ENCODE assay signal across 32 cellular contexts in genomic region chr4:84483738-84484137, GRCh38. TPM values are rescaled to one million over a fixed set of nuclear protein-coding genes. Genes with fewer than 3 reads are reported as not detected.
DNase-seq lines count a peak whose midpoint lies in the region; ATAC-seq, FAIRE-seq and TF ChIP-seq lines count a peak whose summit lies in the region.
"Had no signal": no experiment of that assay in that cellular context is flagged by ENCODE, and none has a peak within 500 bp of the region (broad histone marks: within the 10 kb centered on the region; RNA-seq: fewer than 3 reads in every experiment).

No MANE protein-coding gene starts in this region.

- CTCF ChIA-PET in activated CD8-positive, alpha-beta memory T cell treated with anti-CD3 and anti-CD28 coated beads, Interleukin-2, amount 10 ng/mL, durations not matched to agents 7 days and 5 days (lab: Charles Lee) = no interaction called here

- no peak for DNase-seq in activated CD8-positive, alpha-beta memory T cell treated with anti-CD3 and anti-CD28 coated beads, Interleukin-2, amount 10 ng/mL, durations not matched to agents 7 days and 5 days
- DNase-seq in activated CD8-positive, alpha-beta memory T cell treated with anti-CD3 and anti-CD28 coated beads for 24 hours = no peak
- no peak for DNase-seq in endothelial cell (ENCODE audit: low spot score)
- DNase-seq in osteoblast (ENCODE audit: insufficient read length, low spot score, missing footprints) = peak; percentile 53
- no peak for DNase-seq in thoracic aorta (ENCODE audit: low spot score)
- DNase-seq in GM13976 (ENCODE audit: low spot score) = no peak
- no peak for DNase-seq in islet precursor cell
- DNase-seq in urothelium cell line (ENCODE audit: low spot score) = no peak
- DNase-seq: activated CD4-positive, CD25-positive, alpha-beta regulatory T cell; activated CD8-positive, alpha-beta memory T cell treated with anti-CD3 and anti-CD28 coated beads, Interleukin-2, amount 50 U/mL, for 4 hours; amniotic stem cell; Calu3; colonic mucosa; DND-41; effector CD4-positive, alpha-beta T cell; GF-D8; lower lobe of right lung; naive thymus-derived CD8-positive, alpha-beta T cell; NCI-H146; NCI-H774; Peyer's patch; small intestine; stimulated activated naive CD4-positive, alpha-beta T cell treated with Interleukin-2 at 50 U/mL for 16 hours; thyroid gland had no signal

- H2AFZ ChIP-seq in osteoblast (ENCODE audit: low read length) = no peak overlapping the region

- in situ Hi-C loops in GM13976 (cut with MboI; ENCODE audit: low sequenced_read_pairs, unreplicated experiment) = no loop called here

- no peak overlapping the region for H3K4me3 Mint-ChIP-seq in activated CD8-positive, alpha-beta memory T cell treated with anti-CD3 and anti-CD28 coated beads, Interleukin-2, amount 10 ng/mL, durations not matched to agents 7 days and 5 days
- H3K4me3 Mint-ChIP-seq in endothelial cell (ENCODE audit: unreplicated experiment) = peak overlapping the region; percentile 31
- H3K4me3 Mint-ChIP-seq: activated naive CD4-positive, alpha-beta T cell treated with anti-CD3 and anti-CD28 coated beads, Interleukin-2, amount 50 U/mL, for 24 hours had no signal

- H3K4me3 ChIP-seq in osteoblast (ENCODE audit: insufficient read depth, low read length) = no peak overlapping the region
- H3K4me3 ChIP-seq in thoracic aorta = peak overlapping the region; percentile 54

- no peak overlapping the region for H3K4me2 ChIP-seq in osteoblast (ENCODE audit: insufficient read depth, low read length)

- ATAC-seq in activated CD8-positive, alpha-beta memory T cell treated with anti-CD3 and anti-CD28 coated beads, Interleukin-2, amount 10 ng/mL, durations not matched to agents 7 days and 5 days = no peak
- no peak for ATAC-seq in thoracic aorta (ENCODE audit: insufficient number of reproducible peaks, low FRiP score, low read depth)
- ATAC-seq: naive thymus-derived CD8-positive, alpha-beta T cell had no signal

- no peak overlapping the region for H3K27ac ChIP-seq in osteoblast (ENCODE audit: low read depth, low read length)
- no peak overlapping the region for H3K27ac ChIP-seq in thoracic aorta
- H3K27ac ChIP-seq: breast epithelium, colonic mucosa, lower lobe of right lung, Peyer's patch, thyroid gland, vagina had no signal

- no peaks in the 10 kb centered on the region for H3K36me3 ChIP-seq in osteoblast (ENCODE audit: insufficient read depth, low read length)
- H3K36me3 ChIP-seq in thoracic aorta = no peaks in the 10 kb centered on the region
- H3K36me3 ChIP-seq: breast epithelium, colonic mucosa, lower lobe of right lung, Peyer's patch, thyroid gland, vagina had no signal

- H3K4me1 Mint-ChIP-seq in activated CD8-positive, alpha-beta memory T cell treated with anti-CD3 and anti-CD28 coated beads, Interleukin-2, amount 10 ng/mL, durations not matched to agents 7 days and 5 days = peaks cover 7% of the 10 kb centered on the region
- H3K4me1 Mint-ChIP-seq in endothelial cell (ENCODE audit: unreplicated experiment) = peaks cover 26% of the 10 kb centered on the region

- H3K9me3 Mint-ChIP-seq in activated CD8-positive, alpha-beta memory T cell treated with anti-CD3 and anti-CD28 coated beads, Interleukin-2, amount 10 ng/mL, durations not matched to agents 7 days and 5 days (ENCODE audit: low read depth) = peaks cover 2% of the 10 kb centered on the region
- no peaks in the 10 kb centered on the region for H3K9me3 Mint-ChIP-seq in endothelial cell (ENCODE audit: unreplicated experiment)
- H3K9me3 Mint-ChIP-seq: activated T-helper 2 cell treated with anti-CD3 and anti-CD28 coated beads, Interferon-gamma antibody, Interleukin-2, Interleukin-4, amounts not matched to agents 10 μg/mL and 5 μg/mL and 100 μg/mL, durations not matched to agents 14 hours and 24 hours and 36 hours had no signal

- H3K9me3 ChIP-seq in osteoblast (ENCODE audit: low read depth, low read length) (no peaks in the 10 kb centered on the region), thoracic aorta (no peaks in the 10 kb centered on the region)
- H3K9me3 ChIP-seq: breast epithelium, colonic mucosa, lower lobe of right lung, Peyer's patch, thyroid gland, vagina had no signal

- H3K79me2 ChIP-seq in osteoblast (ENCODE audit: insufficient read depth, low read length) = no peaks in the 10 kb centered on the region

- peak overlapping the region; percentile 26 for H3K27ac Mint-ChIP-seq in activated CD8-positive, alpha-beta memory T cell treated with anti-CD3 and anti-CD28 coated beads, Interleukin-2, amount 10 ng/mL, durations not matched to agents 7 days and 5 days
- H3K27ac Mint-ChIP-seq in endothelial cell (ENCODE audit: unreplicated experiment) = no peak overlapping the region
- H3K27ac Mint-ChIP-seq: activated naive CD4-positive, alpha-beta T cell treated with anti-CD3 and anti-CD28 coated beads, Interleukin-2, amount 50 U/mL, for 24 hours; activated T-helper 2 cell treated with anti-CD3 and anti-CD28 coated beads, Interferon-gamma antibody, Interleukin-2, Interleukin-4, amounts not matched to agents 10 μg/mL and 5 μg/mL and 100 μg/mL, durations not matched to agents 14 hours and 24 hours and 36 hours; naive thymus-derived CD8-positive, alpha-beta T cell had no signal

- H3K27me3 ChIP-seq in osteoblast (ENCODE audit: insufficient read depth, low read length) = peaks cover 73% of the 10 kb centered on the region
- peaks cover 16% of the 10 kb centered on the region for H3K27me3 ChIP-seq in thoracic aorta (replicated peaks; ENCODE audit: insufficient read depth)
- H3K27me3 ChIP-seq: thyroid gland had no signal

- TF ChIP-seq CTCF in endothelial cell (IDR thresholded peaks at IDR 0.05; ENCODE audit: unreplicated experiment) (no peak), osteoblast (IDR thresholded peaks at IDR 0.05; ENCODE audit: extremely low read depth, low read depth, low read length) (no peak), thoracic aorta (IDR thresholded peaks at IDR 0.05) (no peak), GM13976 (IDR thresholded peaks at IDR 0.05; ENCODE audit: borderline replicate concordance, control extremely low read depth, extremely low read depth, insufficient read depth, missing control alignments) (no peak)

- H4K20me1 ChIP-seq in osteoblast (ENCODE audit: insufficient read depth, low read length) = no peaks in the 10 kb centered on the region

- peaks cover 80% of the 10 kb centered on the region for H3K27me3 Mint-ChIP-seq in activated CD8-positive, alpha-beta memory T cell treated with anti-CD3 and anti-CD28 coated beads, Interleukin-2, amount 10 ng/mL, durations not matched to agents 7 days and 5 days
- peaks cover 27% of the 10 kb centered on the region for H3K27me3 Mint-ChIP-seq in endothelial cell (ENCODE audit: unreplicated experiment)

- FAIRE-seq in urothelium cell line (lab: Jason Lieb, UNC) = no peak
- FAIRE-seq: small intestine had no signal

- H3K4me1 ChIP-seq in osteoblast (ENCODE audit: insufficient read depth, low read length) (peaks cover 3% of the 10 kb centered on the region), thoracic aorta (ENCODE audit: control insufficient read depth in 1 of 2, low read depth in 2 of 2) (peaks cover 0 to 12% of the 10 kb centered on the region in 2 donors)
- H3K4me1 ChIP-seq: breast epithelium had no signal

- peaks cover 4% of the 10 kb centered on the region for H3K36me3 Mint-ChIP-seq in activated CD8-positive, alpha-beta memory T cell treated with anti-CD3 and anti-CD28 coated beads, Interleukin-2, amount 10 ng/mL, durations not matched to agents 7 days and 5 days
- no peaks in the 10 kb centered on the region for H3K36me3 Mint-ChIP-seq in endothelial cell (ENCODE audit: low read depth, unreplicated experiment)
- H3K36me3 Mint-ChIP-seq: activated naive CD4-positive, alpha-beta T cell treated with anti-CD3 and anti-CD28 coated beads, Interleukin-2, amount 50 U/mL, for 24 hours had no signal

RNA-seq across cellular contexts. Expression of gene NKX6-1, which starts 15.4 kb away (rescaled TPM):
- not detected for total RNA-seq in activated CD8-positive, alpha-beta memory T cell treated with anti-CD3 and anti-CD28 coated beads, Interleukin-2, amount 10 ng/mL, durations not matched to agents 7 days and 5 days
- total RNA-seq in endothelial cell (ENCODE audit: unreplicated experiment) (14.6 TPM), osteoblast (under 0.01 TPM in 1 of 2 replicates, not detected in the other), thoracic aorta (1 to 10 TPM in 1 of 2 donors, not detected in 1; 1.2 TPM)
- total RNA-seq: activated T-helper 2 cell treated with anti-CD3 and anti-CD28 coated beads, Interferon-gamma antibody, Interleukin-2, Interleukin-4, amounts not matched to agents 10 μg/mL and 5 μg/mL and 100 μg/mL, durations not matched to agents 14 hours and 24 hours and 36 hours; colonic mucosa; epithelial cell of proximal tubule; kidney epithelial cell; lower lobe of right lung; mononuclear cell; naive thymus-derived CD8-positive, alpha-beta T cell; Peyer's patch; renal cortical epithelial cell; vagina had no signal
